ENCODE assay signal across 1 cellular context in the genomic region with DNA sequence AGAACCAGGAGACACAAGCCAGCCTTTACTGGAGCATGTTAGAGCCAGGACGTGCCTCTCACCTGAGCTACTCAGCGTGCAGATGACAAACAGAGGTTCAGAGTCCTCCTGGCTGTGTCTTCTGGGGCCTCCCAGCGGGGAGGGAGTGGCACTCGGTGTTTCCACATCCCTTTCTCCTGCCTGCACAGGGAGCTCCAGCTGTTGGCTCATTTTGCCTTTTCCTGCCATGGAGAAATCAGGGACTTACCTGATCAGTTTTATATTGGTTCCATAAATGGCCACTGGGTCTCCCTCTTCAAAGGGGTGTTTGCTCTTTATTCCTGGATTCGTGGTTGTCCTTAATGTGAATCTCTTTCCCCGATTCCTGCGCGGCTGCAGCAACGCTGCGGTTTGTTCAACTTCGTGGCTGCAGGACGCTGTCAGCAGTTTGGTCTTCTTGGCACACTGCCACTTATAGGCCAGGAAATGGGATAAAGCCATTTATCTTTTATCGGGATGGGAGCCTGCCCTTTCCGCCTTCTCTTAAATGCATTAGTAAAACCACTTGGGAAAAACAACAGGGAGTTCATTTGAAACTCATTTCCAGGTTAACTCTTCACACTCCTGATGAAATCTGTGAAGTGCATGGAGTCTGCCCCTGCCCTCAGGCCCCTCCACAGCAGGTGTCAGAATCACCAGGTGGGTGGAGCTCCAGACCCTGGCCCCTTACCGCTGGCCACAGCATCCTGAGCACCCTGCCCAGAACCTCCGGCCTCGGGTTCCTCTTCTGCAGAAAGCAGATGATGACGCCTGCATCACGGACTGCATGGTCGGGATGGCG.
TF ChIP-seq lines count a peak whose summit lies in the region.

No MANE protein-coding gene starts in this region.

TF ChIP-seq in HEK293, 187 proteins besides CTCF, POLR2A, EP300 and RAD21 (continued from another document):
- TF ChIP-seq, protein P1, sequence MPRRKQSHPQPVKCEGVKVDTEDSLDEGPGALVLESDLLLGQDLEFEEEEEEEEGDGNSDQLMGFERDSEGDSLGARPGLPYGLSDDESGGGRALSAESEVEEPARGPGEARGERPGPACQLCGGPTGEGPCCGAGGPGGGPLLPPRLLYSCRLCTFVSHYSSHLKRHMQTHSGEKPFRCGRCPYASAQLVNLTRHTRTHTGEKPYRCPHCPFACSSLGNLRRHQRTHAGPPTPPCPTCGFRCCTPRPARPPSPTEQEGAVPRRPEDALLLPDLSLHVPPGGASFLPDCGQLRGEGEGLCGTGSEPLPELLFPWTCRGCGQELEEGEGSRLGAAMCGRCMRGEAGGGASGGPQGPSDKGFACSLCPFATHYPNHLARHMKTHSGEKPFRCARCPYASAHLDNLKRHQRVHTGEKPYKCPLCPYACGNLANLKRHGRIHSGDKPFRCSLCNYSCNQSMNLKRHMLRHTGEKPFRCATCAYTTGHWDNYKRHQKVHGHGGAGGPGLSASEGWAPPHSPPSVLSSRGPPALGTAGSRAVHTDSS (tag by site-specific recombination; IDR thresholded peaks at IDR 0.05), result no peak
- TF ChIP-seq, protein P2, sequence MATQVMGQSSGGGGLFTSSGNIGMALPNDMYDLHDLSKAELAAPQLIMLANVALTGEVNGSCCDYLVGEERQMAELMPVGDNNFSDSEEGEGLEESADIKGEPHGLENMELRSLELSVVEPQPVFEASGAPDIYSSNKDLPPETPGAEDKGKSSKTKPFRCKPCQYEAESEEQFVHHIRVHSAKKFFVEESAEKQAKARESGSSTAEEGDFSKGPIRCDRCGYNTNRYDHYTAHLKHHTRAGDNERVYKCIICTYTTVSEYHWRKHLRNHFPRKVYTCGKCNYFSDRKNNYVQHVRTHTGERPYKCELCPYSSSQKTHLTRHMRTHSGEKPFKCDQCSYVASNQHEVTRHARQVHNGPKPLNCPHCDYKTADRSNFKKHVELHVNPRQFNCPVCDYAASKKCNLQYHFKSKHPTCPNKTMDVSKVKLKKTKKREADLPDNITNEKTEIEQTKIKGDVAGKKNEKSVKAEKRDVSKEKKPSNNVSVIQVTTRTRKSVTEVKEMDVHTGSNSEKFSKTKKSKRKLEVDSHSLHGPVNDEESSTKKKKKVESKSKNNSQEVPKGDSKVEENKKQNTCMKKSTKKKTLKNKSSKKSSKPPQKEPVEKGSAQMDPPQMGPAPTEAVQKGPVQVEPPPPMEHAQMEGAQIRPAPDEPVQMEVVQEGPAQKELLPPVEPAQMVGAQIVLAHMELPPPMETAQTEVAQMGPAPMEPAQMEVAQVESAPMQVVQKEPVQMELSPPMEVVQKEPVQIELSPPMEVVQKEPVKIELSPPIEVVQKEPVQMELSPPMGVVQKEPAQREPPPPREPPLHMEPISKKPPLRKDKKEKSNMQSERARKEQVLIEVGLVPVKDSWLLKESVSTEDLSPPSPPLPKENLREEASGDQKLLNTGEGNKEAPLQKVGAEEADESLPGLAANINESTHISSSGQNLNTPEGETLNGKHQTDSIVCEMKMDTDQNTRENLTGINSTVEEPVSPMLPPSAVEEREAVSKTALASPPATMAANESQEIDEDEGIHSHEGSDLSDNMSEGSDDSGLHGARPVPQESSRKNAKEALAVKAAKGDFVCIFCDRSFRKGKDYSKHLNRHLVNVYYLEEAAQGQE (tag by site-specific recombination; IDR thresholded peaks at IDR 0.05), result no peak
- TF ChIP-seq, protein P3, sequence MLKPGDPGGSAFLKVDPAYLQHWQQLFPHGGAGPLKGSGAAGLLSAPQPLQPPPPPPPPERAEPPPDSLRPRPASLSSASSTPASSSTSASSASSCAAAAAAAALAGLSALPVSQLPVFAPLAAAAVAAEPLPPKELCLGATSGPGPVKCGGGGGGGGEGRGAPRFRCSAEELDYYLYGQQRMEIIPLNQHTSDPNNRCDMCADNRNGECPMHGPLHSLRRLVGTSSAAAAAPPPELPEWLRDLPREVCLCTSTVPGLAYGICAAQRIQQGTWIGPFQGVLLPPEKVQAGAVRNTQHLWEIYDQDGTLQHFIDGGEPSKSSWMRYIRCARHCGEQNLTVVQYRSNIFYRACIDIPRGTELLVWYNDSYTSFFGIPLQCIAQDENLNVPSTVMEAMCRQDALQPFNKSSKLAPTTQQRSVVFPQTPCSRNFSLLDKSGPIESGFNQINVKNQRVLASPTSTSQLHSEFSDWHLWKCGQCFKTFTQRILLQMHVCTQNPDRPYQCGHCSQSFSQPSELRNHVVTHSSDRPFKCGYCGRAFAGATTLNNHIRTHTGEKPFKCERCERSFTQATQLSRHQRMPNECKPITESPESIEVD (tag by site-specific recombination; IDR thresholded peaks at IDR 0.05), result peak; percentile 66
- peak; percentile 81 for TF ChIP-seq ZIC2 (tag by site-specific recombination; IDR thresholded peaks at IDR 0.05)
- 0 out of 2 replicates have a peak, but pooled peaks have one; percentile 10 for TF ChIP-seq ZNF366 (tag by site-specific recombination; conservative IDR thresholded peaks at IDR 0.05)
- TF ChIP-seq FEZF1 (tag by site-specific recombination; IDR thresholded peaks at IDR 0.05), result peak; percentile 89
- TF ChIP-seq ZBTB17 (tag by site-specific recombination; IDR thresholded peaks at IDR 0.05), result peak; percentile 96
- TF ChIP-seq ZNF501 (tag by site-specific recombination; IDR thresholded peaks at IDR 0.05), result no peak
- TF ChIP-seq ZNF335 (tag by site-specific recombination; conservative IDR thresholded peaks at IDR 0.05), result peak; percentile 68
- no peak for TF ChIP-seq ZNF621 (tag by site-specific recombination; IDR thresholded peaks at IDR 0.05)
- TF ChIP-seq, protein P4, sequence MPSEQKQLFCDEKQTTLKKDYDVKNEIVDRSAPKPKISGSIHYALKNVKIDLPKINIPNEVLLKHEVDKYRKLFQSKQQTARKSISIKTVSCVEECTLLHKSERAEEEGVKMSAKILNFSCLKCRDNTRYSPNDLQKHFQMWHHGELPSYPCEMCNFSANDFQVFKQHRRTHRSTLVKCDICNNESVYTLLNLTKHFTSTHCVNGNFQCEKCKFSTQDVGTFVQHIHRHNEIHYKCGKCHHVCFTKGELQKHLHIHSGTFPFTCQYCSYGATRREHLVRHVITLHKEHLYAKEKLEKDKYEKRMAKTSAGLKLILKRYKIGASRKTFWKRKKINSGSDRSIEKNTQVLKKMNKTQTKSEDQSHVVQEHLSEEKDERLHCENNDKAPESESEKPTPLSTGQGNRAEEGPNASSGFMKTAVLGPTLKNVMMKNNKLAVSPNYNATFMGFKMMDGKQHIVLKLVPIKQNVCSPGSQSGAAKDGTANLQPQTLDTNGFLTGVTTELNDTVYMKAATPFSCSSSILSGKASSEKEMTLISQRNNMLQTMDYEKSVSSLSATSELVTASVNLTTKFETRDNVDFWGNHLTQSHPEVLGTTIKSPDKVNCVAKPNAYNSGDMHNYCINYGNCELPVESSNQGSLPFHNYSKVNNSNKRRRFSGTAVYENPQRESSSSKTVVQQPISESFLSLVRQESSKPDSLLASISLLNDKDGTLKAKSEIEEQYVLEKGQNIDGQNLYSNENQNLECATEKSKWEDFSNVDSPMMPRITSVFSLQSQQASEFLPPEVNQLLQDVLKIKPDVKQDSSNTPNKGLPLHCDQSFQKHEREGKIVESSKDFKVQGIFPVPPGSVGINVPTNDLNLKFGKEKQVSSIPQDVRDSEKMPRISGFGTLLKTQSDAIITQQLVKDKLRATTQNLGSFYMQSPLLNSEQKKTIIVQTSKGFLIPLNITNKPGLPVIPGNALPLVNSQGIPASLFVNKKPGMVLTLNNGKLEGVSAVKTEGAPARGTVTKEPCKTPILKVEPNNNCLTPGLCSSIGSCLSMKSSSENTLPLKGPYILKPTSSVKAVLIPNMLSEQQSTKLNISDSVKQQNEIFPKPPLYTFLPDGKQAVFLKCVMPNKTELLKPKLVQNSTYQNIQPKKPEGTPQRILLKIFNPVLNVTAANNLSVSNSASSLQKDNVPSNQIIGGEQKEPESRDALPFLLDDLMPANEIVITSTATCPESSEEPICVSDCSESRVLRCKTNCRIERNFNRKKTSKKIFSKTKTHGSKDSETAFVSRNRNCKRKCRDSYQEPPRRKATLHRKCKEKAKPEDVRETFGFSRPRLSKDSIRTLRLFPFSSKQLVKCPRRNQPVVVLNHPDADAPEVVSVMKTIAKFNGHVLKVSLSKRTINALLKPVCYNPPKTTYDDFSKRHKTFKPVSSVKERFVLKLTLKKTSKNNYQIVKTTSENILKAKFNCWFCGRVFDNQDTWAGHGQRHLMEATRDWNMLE (tag by site-specific recombination; conservative IDR thresholded peaks at IDR 0.05; ENCODE audit: low read depth), result no peak
- TF ChIP-seq ZNF660 (tag by site-specific recombination; IDR thresholded peaks at IDR 0.05), result peak; percentile 77
- 0 out of 2 replicates have a peak, but pooled peaks have one; percentile 44 for TF ChIP-seq ZNF2 (tag by site-specific recombination; IDR thresholded peaks at IDR 0.05)
- peak; percentile 54; the same call in 1 of the 2 replicates for TF ChIP-seq ZNF600 (tag by site-specific recombination; IDR thresholded peaks at IDR 0.05)
- TF ChIP-seq PRDM1 (tag by site-specific recombination; IDR thresholded peaks at IDR 0.05), result peak; percentile 53; the same call in 1 of the 2 replicates
- TF ChIP-seq ZNF596 (tag by site-specific recombination; IDR thresholded peaks at IDR 0.05), result no peak
- TF ChIP-seq, protein P5, sequence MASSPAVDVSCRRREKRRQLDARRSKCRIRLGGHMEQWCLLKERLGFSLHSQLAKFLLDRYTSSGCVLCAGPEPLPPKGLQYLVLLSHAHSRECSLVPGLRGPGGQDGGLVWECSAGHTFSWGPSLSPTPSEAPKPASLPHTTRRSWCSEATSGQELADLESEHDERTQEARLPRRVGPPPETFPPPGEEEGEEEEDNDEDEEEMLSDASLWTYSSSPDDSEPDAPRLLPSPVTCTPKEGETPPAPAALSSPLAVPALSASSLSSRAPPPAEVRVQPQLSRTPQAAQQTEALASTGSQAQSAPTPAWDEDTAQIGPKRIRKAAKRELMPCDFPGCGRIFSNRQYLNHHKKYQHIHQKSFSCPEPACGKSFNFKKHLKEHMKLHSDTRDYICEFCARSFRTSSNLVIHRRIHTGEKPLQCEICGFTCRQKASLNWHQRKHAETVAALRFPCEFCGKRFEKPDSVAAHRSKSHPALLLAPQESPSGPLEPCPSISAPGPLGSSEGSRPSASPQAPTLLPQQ (tag by site-specific recombination; IDR thresholded peaks at IDR 0.05), result 0 out of 2 replicates have a peak, but pooled peaks have one; percentile 13
- TF ChIP-seq ZNF184 (tag by site-specific recombination; IDR thresholded peaks at IDR 0.05), result 0 out of 2 replicates have a peak, but pooled peaks have one; percentile 42
- TF ChIP-seq, protein P6, sequence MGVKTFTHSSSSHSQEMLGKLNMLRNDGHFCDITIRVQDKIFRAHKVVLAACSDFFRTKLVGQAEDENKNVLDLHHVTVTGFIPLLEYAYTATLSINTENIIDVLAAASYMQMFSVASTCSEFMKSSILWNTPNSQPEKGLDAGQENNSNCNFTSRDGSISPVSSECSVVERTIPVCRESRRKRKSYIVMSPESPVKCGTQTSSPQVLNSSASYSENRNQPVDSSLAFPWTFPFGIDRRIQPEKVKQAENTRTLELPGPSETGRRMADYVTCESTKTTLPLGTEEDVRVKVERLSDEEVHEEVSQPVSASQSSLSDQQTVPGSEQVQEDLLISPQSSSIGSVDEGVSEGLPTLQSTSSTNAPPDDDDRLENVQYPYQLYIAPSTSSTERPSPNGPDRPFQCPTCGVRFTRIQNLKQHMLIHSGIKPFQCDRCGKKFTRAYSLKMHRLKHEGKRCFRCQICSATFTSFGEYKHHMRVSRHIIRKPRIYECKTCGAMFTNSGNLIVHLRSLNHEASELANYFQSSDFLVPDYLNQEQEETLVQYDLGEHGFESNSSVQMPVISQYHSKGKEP (tag by site-specific recombination; IDR thresholded peaks at IDR 0.05), result peak; percentile 88
- peak; percentile 18; the same call in 1 of the 2 replicates for TF ChIP-seq SP2 (tag by site-specific recombination; IDR thresholded peaks at IDR 0.05)
- TF ChIP-seq SCRT1 (tag by site-specific recombination; IDR thresholded peaks at IDR 0.05; ENCODE audit: borderline replicate concordance), result 0 out of 2 replicates have a peak, but pooled peaks have one; percentile 10
- TF ChIP-seq KLF10 (tag by site-specific recombination; IDR thresholded peaks at IDR 0.05), result 0 out of 2 replicates have a peak, but pooled peaks have one; percentile 38
